2 cellular contexts compared by ENCODE assay signal in the genomic region with DNA sequence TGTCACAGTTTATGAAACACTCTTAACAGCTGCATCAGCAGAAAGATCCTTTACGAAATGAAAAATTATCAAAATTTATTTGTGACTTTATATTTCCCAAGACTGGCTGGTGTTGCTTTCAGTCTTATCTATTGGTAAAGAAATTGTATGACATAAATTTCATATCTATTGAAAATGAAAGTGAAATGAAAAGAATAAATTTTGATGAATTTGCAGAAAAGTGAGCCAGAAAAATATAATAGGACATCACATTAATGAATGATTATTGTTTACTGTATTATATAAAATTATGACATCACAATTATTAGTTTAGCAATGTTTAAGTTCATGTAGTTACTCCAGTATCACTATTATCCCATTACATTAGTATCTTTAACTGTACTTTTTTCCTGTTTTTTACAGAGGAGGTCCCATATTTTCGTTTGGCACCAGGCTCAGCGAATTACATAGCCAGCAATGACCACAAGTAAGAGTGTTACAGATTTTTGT.
TF ChIP-seq lines count a peak whose summit lies in the region.

No MANE protein-coding gene starts in this region.

TF ChIP-seq in SK-N-SH, 30 proteins besides CTCF, POLR2A, EP300 and RAD21 (continued from another document):
- TF ChIP-seq RXRA (IDR thresholded peaks at IDR 0.05; ENCODE audit: borderline replicate concordance, low read depth) (no peak), FOXM1 (IDR thresholded peaks at IDR 0.05; ENCODE audit: low read depth) (no peak), GABPA (IDR thresholded peaks at IDR 0.05; ENCODE audit: low read depth) (no peak), PBX3 (IDR thresholded peaks at IDR 0.05) (no peak), USF1 (IDR thresholded peaks at IDR 0.05; ENCODE audit: borderline replicate concordance, low read depth) (no peak), NRF1 (IDR thresholded peaks at IDR 0.05; ENCODE audit: low read depth, low read length) (no peak), MAX (IDR thresholded peaks at IDR 0.05; ENCODE audit: low read depth) (no peak), TEAD4 (IDR thresholded peaks at IDR 0.05; ENCODE audit: borderline replicate concordance, insufficient read depth) (no peak)
- TF ChIP-seq, protein P1, sequence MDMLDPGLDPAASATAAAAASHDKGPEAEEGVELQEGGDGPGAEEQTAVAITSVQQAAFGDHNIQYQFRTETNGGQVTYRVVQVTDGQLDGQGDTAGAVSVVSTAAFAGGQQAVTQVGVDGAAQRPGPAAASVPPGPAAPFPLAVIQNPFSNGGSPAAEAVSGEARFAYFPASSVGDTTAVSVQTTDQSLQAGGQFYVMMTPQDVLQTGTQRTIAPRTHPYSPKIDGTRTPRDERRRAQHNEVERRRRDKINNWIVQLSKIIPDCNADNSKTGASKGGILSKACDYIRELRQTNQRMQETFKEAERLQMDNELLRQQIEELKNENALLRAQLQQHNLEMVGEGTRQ (IDR thresholded peaks at IDR 0.05; ENCODE audit: borderline replicate concordance, low read depth, low read length) = no peak

TF ChIP-seq in SK-N-SH treated with all-trans-retinoic acid at 6 μM for 48 hours, 23 proteins besides CTCF, POLR2A, EP300 and RAD21 (continued from another document):
- TF ChIP-seq TSHZ2 (CRISPR knock-in tag; IDR thresholded peaks at IDR 0.05) (no peak), ESRRG (CRISPR knock-in tag; IDR thresholded peaks at IDR 0.05) (no peak), CSDC2 (CRISPR knock-in tag; IDR thresholded peaks at IDR 0.05) (no peak), SNAI2 (CRISPR knock-in tag; IDR thresholded peaks at IDR 0.05) (no peak), ZNF70 (CRISPR knock-in tag; IDR thresholded peaks at IDR 0.05) (no peak), TOX (CRISPR knock-in tag; IDR thresholded peaks at IDR 0.05; ENCODE audit: borderline replicate concordance) (no peak), TCF4 (CRISPR knock-in tag; IDR thresholded peaks at IDR 0.05; ENCODE audit: borderline replicate concordance) (no peak), ZNF8 (CRISPR knock-in tag; IDR thresholded peaks at IDR 0.05) (no peak), OSR1 (CRISPR knock-in tag; IDR thresholded peaks at IDR 0.05) (no peak), ZFP30 (CRISPR knock-in tag; IDR thresholded peaks at IDR 0.05) (no peak), RARB (CRISPR knock-in tag; IDR thresholded peaks at IDR 0.05) (no peak), BACH2 (CRISPR knock-in tag; IDR thresholded peaks at IDR 0.05; ENCODE audit: borderline replicate concordance) (no peak)
